Comparison of ENCODE assay signal across 24 cellular contexts in genomic region chr20:19761853-19762252, GRCh38. TPM values are rescaled to one million over a fixed set of nuclear protein-coding genes. Genes with fewer than 3 reads are reported as not detected.
DNase-seq lines count a peak whose midpoint lies in the region; ATAC-seq and TF ChIP-seq lines count a peak whose summit lies in the region.
"Had no signal": no experiment of that assay in that cellular context is flagged by ENCODE, and none has a peak within 500 bp of the region (broad histone marks: within the 10 kb centered on the region; RNA-seq: fewer than 3 reads in every experiment).

No MANE protein-coding gene starts in this region.

- H3K4me1 ChIP-seq in subcutaneous abdominal adipose tissue (ENCODE audit: control insufficient read depth in 5 of 5, insufficient read depth in 5 of 5, low read length in 5 of 5) (peaks cover 7 to 48% (median 43%) of the 10 kb centered on the region in 5 donors), stomach (peaks cover 15 to 52% (median 39%) of the 10 kb centered on the region in 4 donors)

- H3K4me3 Mint-ChIP-seq in dendritic cell treated with granulocyte-macrophage colony-stimulating factor and Interleukin-4, amounts not matched to agents 40 ng/mL and 50 ng/mL, for 4 days: no peak overlapping the region
- H3K4me3 Mint-ChIP-seq: stimulated activated memory B cell treated with anti-CD40 and anti-IgM and Interleukin-4, amounts not matched to agents 10 μg/mL and 1 μg/mL and 100 μg/mL, for 72 hours; T-helper 1 cell treated with Interleukin-12 subunit alpha and Interleukin-12 subunit beta and Interleukin-4 antibody, amounts not matched to agents 30 μg/mL and 1 μg/mL, for 36 hours had no signal

- no peaks in the 10 kb centered on the region for H3K27me3 ChIP-seq in subcutaneous abdominal adipose tissue (ENCODE audit: control insufficient read depth in 5 of 5, insufficient read depth in 4 of 5, low read length in 5 of 5)
- peaks cover 0 to 4% (median 0%) of the 10 kb centered on the region in 3 donors for H3K27me3 ChIP-seq in stomach
- H3K27me3 ChIP-seq: adrenal gland, gastroesophageal sphincter, sigmoid colon, transverse colon had no signal

- DNase-seq in NCI-H1436 (lab: John Stamatoyannopoulos, UW) (peak; percentile 43), NCI-H1436 treated with DMSO at 0.1 percent for 48 hours (lab: John Stamatoyannopoulos, UW) (no peak), NCI-H2029 treated with DMSO at 0.1 percent for 48 hours (lab: John Stamatoyannopoulos, UW) (peak; percentile 51), stomach (no peak), SK-N-DZ (ENCODE audit: low spot score) (no peak)
- DNase-seq: activated CD4-positive, alpha-beta T cell treated with anti-CD3 and anti-CD28 coated beads, Interleukin-2, amount 50 U/mL, for 4 hours; activated gamma-delta T cell treated with Interleukin-2 at 50 U/mL for 16 hours; GF-D8; left colon; NCI-H524; SHP77 treated with DMSO at 0.1 percent for 48 hours; sigmoid colon; transverse colon; WERI-Rb-1 had no signal

- peaks cover under 1% of the 10 kb centered on the region for H3K27me3 Mint-ChIP-seq in dendritic cell treated with granulocyte-macrophage colony-stimulating factor and Interleukin-4, amounts not matched to agents 40 ng/mL and 50 ng/mL, for 4 days

- H3K36me3 ChIP-seq in subcutaneous abdominal adipose tissue (ENCODE audit: control insufficient read depth in 5 of 5, insufficient read depth in 5 of 5, low read length in 5 of 5) (peaks cover 0 to 2% (median 0%) of the 10 kb centered on the region in 5 donors), stomach (no peaks in the 10 kb centered on the region)
- H3K36me3 ChIP-seq: adrenal gland, gastroesophageal sphincter, sigmoid colon, transverse colon, WERI-Rb-1 had no signal

- intact Hi-C loops in dendritic cell treated with granulocyte-macrophage colony-stimulating factor and Interleukin-4, amounts not matched to agents 40 ng/mL and 50 ng/mL, for 4 days (cut with micrococcal nuclease): no loop called here
- intact Hi-C loops in stomach (cut with DNase I; ENCODE audit: low total_unique reads): no loop called here

- H3K27ac Mint-ChIP-seq in dendritic cell treated with granulocyte-macrophage colony-stimulating factor and Interleukin-4, amounts not matched to agents 40 ng/mL and 50 ng/mL, for 4 days: peak overlapping the region; percentile 3
- H3K27ac Mint-ChIP-seq: stimulated activated memory B cell treated with anti-CD40 and anti-IgM and Interleukin-4, amounts not matched to agents 10 μg/mL and 1 μg/mL and 100 μg/mL, for 72 hours; T-helper 1 cell treated with Interleukin-12 subunit alpha and Interleukin-12 subunit beta and Interleukin-4 antibody, amounts not matched to agents 30 μg/mL and 1 μg/mL, for 36 hours had no signal

- no peak for ATAC-seq in HG03565 (IDR thresholded peaks at IDR 0.05; ENCODE audit: unreplicated experiment)
- ATAC-seq: esophagus mucosa; gastroesophageal sphincter; left colon; stimulated activated memory B cell treated with anti-CD40 and anti-IgM and Interleukin-4, amounts not matched to agents 10 μg/mL and 1 μg/mL and 100 μg/mL, for 72 hours had no signal

- H3K4me3 ChIP-seq in subcutaneous abdominal adipose tissue (ENCODE audit: low read depth in 1 of 5, low read length in 5 of 5): no peak overlapping the region
- H3K4me3 ChIP-seq in stomach: no peak overlapping the region
- H3K4me3 ChIP-seq: adrenal gland, gastroesophageal sphincter, sigmoid colon, transverse colon had no signal

- H3K4me1 Mint-ChIP-seq in dendritic cell treated with granulocyte-macrophage colony-stimulating factor and Interleukin-4, amounts not matched to agents 40 ng/mL and 50 ng/mL, for 4 days (ENCODE audit: low read depth): peaks cover 56% of the 10 kb centered on the region

- no peak for TF ChIP-seq EP300 in stomach (IDR thresholded peaks at IDR 0.05)

- no peaks in the 10 kb centered on the region for H3K9me3 ChIP-seq in subcutaneous abdominal adipose tissue (ENCODE audit: control insufficient read depth in 5 of 5, low read length in 5 of 5)
- H3K9me3 ChIP-seq in stomach: no peaks in the 10 kb centered on the region
- H3K9me3 ChIP-seq: adrenal gland, gastroesophageal sphincter, sigmoid colon, transverse colon had no signal

- H3K27ac ChIP-seq in subcutaneous abdominal adipose tissue (ENCODE audit: low read depth, low read length): peak overlapping the region; percentile 97
- peak overlapping the region in 2 of 5 donors; percentile 26 to 32 for H3K27ac ChIP-seq in stomach
- H3K27ac ChIP-seq: adrenal gland, KMS-11, sigmoid colon, transverse colon, WERI-Rb-1 had no signal

- peaks cover 56% of the 10 kb centered on the region for H3K36me3 Mint-ChIP-seq in dendritic cell treated with granulocyte-macrophage colony-stimulating factor and Interleukin-4, amounts not matched to agents 40 ng/mL and 50 ng/mL, for 4 days (ENCODE audit: low read depth)
- H3K36me3 Mint-ChIP-seq: stimulated activated memory B cell treated with anti-CD40 and anti-IgM and Interleukin-4, amounts not matched to agents 10 μg/mL and 1 μg/mL and 100 μg/mL, for 72 hours had no signal

- no peak overlapping the region for H3K9ac ChIP-seq in subcutaneous abdominal adipose tissue (ENCODE audit: low read length in 5 of 5)
- H3K9ac ChIP-seq: KMS-11 had no signal

- 59 to 74% (median 61%) methylated on average over 2 of the region's 2 CpGs for WGBS in stomach, 5 donors

- no peak for TF ChIP-seq POLR2A in stomach (IDR thresholded peaks at IDR 0.05)

- TF ChIP-seq CTCF in stomach (IDR thresholded peaks at IDR 0.05): no peak

- no peaks in the 10 kb centered on the region for H3K9me3 Mint-ChIP-seq in dendritic cell treated with granulocyte-macrophage colony-stimulating factor and Interleukin-4, amounts not matched to agents 40 ng/mL and 50 ng/mL, for 4 days
- H3K9me3 Mint-ChIP-seq: stimulated activated memory B cell treated with anti-CD40 and anti-IgM and Interleukin-4, amounts not matched to agents 10 μg/mL and 1 μg/mL and 100 μg/mL, for 72 hours; T-helper 1 cell treated with Interleukin-12 subunit alpha and Interleukin-12 subunit beta and Interleukin-4 antibody, amounts not matched to agents 30 μg/mL and 1 μg/mL, for 36 hours had no signal

RNA-seq across cellular contexts. Expression of gene RIN2, which starts 3.8 kb away (rescaled TPM):
- 10 to 100 TPM in 4 of 5 donors, 1 to 10 TPM in 1; 9.9 to 82.7 (median 55.4) TPM for total RNA-seq in stomach
- polyA plus RNA-seq in stomach: 10 to 100 TPM; 11.1 to 19.4 (median 19.4) TPM
- polyA plus RNA-seq in SK-N-DZ (2014; cell fraction: cytosol; rRNA removed): not detected in 2 replicates
- not detected in 2 replicates for polyA plus RNA-seq in SK-N-DZ (2014; cell fraction: nucleus; rRNA removed)
- total RNA-seq: OCI-LY7 had no signal

Comparison
In these comparisons a context has a peak if more than half of its experiments do, and no peak if none do; other contexts are left out.
1. DNase-seq: peak in NCI-H1436 (single experiment) and NCI-H2029 treated with DMSO at 0.1 percent for 48 hours (single experiment); none in NCI-H1436 treated with DMSO at 0.1 percent for 48 hours (single experiment), stomach (single experiment) and SK-N-DZ (single experiment).